11 cellular contexts compared by ENCODE assay signal in genomic region chr1:234975941-234976871, GRCh38.
A peak's percentile ranks its signal among the peaks of the same experiment; 100 is the strongest.
DNase-seq lines count a peak whose midpoint lies in the region; ATAC-seq and TF ChIP-seq lines count a peak whose summit lies in the region.
"Had no signal": no experiment of that assay in that cellular context is flagged by ENCODE, and none has a peak within 500 bp of the region (broad histone marks: within the 10 kb centered on the region; RNA-seq: fewer than 3 reads in every experiment).

No MANE protein-coding gene starts in this region.

- H3K9me2 ChIP-seq in DOHH2 (replicated peaks; ENCODE audit: control insufficient read depth, low read length) = no peaks in the 10 kb centered on the region

- TF ChIP-seq CTCF in DOHH2 (IDR thresholded peaks at IDR 0.05; ENCODE audit: low read depth, low read length, poor library complexity, severe bottlenecking) (no peak), foreskin keratinocyte (conservative IDR thresholded peaks at IDR 0.05) (no peak), sigmoid colon (IDR thresholded peaks at IDR 0.05) (no peak), prostate gland (IDR thresholded peaks at IDR 0.05) (no peak)

- peaks cover 5% of the 10 kb centered on the region; the same call in 1 of the 2 replicates for H3F3A ChIP-seq in DOHH2 (ENCODE audit: control insufficient read depth, insufficient read depth)

- no peaks in the 10 kb centered on the region for H3K9me3 ChIP-seq in DOHH2 (ENCODE audit: control insufficient read depth, insufficient read depth, low read length)
- no peaks in the 10 kb centered on the region for H3K9me3 ChIP-seq in sigmoid colon
- H3K9me3 ChIP-seq in prostate gland = no peaks in the 10 kb centered on the region

- in situ Hi-C loops in G401 (cut with HindIII; ENCODE audit: low sequenced_read_pairs) = no loop called here

- peak; percentile 51 for DNase-seq in SK-N-DZ (ENCODE audit: low spot score)
- no peak for DNase-seq in foreskin keratinocyte
- peak; percentile 75 for DNase-seq in sigmoid colon
- DNase-seq in 8988T = no peak
- DNase-seq in G401 (ENCODE audit: low spot score) = no peak
- DNase-seq in NCI-H345 (lab: John Stamatoyannopoulos, UW) = no peak
- DNase-seq in prostate gland (ENCODE audit: low spot score) = no peak
- DNase-seq: foreskin melanocyte, NCI-H187, T-helper 9 cell had no signal

- TF ChIP-seq POLR2A in sigmoid colon (IDR thresholded peaks at IDR 0.05) (no peak), prostate gland (IDR thresholded peaks at IDR 0.05) (no peak)

- H3K79me2 ChIP-seq in DOHH2 (ENCODE audit: control insufficient read depth, low read length) = no peaks in the 10 kb centered on the region

- TF ChIP-seq EP300 in sigmoid colon (IDR thresholded peaks at IDR 0.05) = no peak

- 73 to 85% methylated on average over 11 of the region's 11 CpGs for WGBS in sigmoid colon, 2 donors
- WGBS in prostate gland = 81% methylated on average over 11 of the region's 11 CpGs

- H3K27ac ChIP-seq in DOHH2 (ENCODE audit: low read depth, low read length) = no peak overlapping the region
- peak overlapping the region; percentile 46 for H3K27ac ChIP-seq in foreskin keratinocyte
- peak overlapping the region; percentile 27 to 90 (median 64) for H3K27ac ChIP-seq in sigmoid colon
- H3K27ac ChIP-seq in prostate gland = no peak overlapping the region

- H3K4me1 ChIP-seq in DOHH2 (ENCODE audit: control insufficient read depth, low read length) (peaks cover 48% of the 10 kb centered on the region), foreskin keratinocyte (peaks cover 22% of the 10 kb centered on the region), sigmoid colon (peaks cover 0 to 77% (median 72%) of the 10 kb centered on the region in 4 donors), prostate gland (replicated peaks) (peaks cover 22% of the 10 kb centered on the region)

- peak overlapping the region; percentile 40; the same call in 1 of the 2 replicates for H3K4me2 ChIP-seq in DOHH2 (ENCODE audit: low read length)

- intact Hi-C loops in sigmoid colon (cut with DNase I) = no loop called here
- intact Hi-C loops in prostate gland (cut with DNase I) = no loop called here

- no peaks in the 10 kb centered on the region for H3K36me3 ChIP-seq in DOHH2 (ENCODE audit: control insufficient read depth, low read length)
- no peaks in the 10 kb centered on the region for H3K36me3 ChIP-seq in sigmoid colon
- no peaks in the 10 kb centered on the region for H3K36me3 ChIP-seq in prostate gland

- H4K20me1 ChIP-seq in DOHH2 (ENCODE audit: control insufficient read depth, insufficient read depth, low read depth, low read length) = no peaks in the 10 kb centered on the region

- ATAC-seq in foreskin keratinocyte = no peak

- H3K4me3 ChIP-seq in DOHH2 (ENCODE audit: low read length) (no peak overlapping the region), sigmoid colon (no peak overlapping the region), prostate gland (no peak overlapping the region)

- H3K27me3 ChIP-seq in DOHH2 (ENCODE audit: control insufficient read depth, low read length) = 0 out of 2 replicates have a peak, but pooled peaks cover under 1% of the 10 kb centered on the region
- no peaks in the 10 kb centered on the region for H3K27me3 ChIP-seq in foreskin keratinocyte
- no peaks in the 10 kb centered on the region for H3K27me3 ChIP-seq in sigmoid colon
- no peaks in the 10 kb centered on the region for H3K27me3 ChIP-seq in prostate gland (replicated peaks; ENCODE audit: insufficient read depth)

Comparison
In these comparisons a context has a peak if more than half of its experiments do, and no peak if none do; other contexts are left out.
1. H3K27ac ChIP-seq: peak in foreskin keratinocyte (single experiment) and sigmoid colon (4 of 4); none in DOHH2 (single experiment) and prostate gland (0 of 2).
2. DNase-seq: peak in SK-N-DZ (single experiment) and sigmoid colon (single experiment); none in foreskin keratinocyte (0 of 2), 8988T (single experiment), G401 (single experiment), NCI-H345 (single experiment) and prostate gland (single experiment).